7 cellular contexts compared by ENCODE assay signal in genomic region chr4:26861434-26862186, GRCh38.
DNase-seq lines count a peak whose midpoint lies in the region; ATAC-seq lines count a peak whose summit lies in the region.

No MANE protein-coding gene starts in this region.

- peak overlapping the region; percentile 98 for H3K27ac Mint-ChIP-seq in central memory CD8-positive, alpha-beta T cell (ENCODE audit: low read depth)

- peak overlapping the region; percentile 98 for H3K4me3 Mint-ChIP-seq in central memory CD8-positive, alpha-beta T cell

- ATAC-seq in GM18520 (IDR thresholded peaks at IDR 0.05; ENCODE audit: unreplicated experiment) (peak; percentile 14), HG02970 (IDR thresholded peaks at IDR 0.05; ENCODE audit: low FRiP score, unreplicated experiment) (peak; percentile 32)
- peak; percentile 35 for ATAC-seq in central memory CD8-positive, alpha-beta T cell (replicated peaks; ENCODE audit: extremely low read depth, poor library complexity, severe bottlenecking)

- no peaks in the 10 kb centered on the region for H3K27me3 Mint-ChIP-seq in central memory CD8-positive, alpha-beta T cell

- H3K4me1 Mint-ChIP-seq in central memory CD8-positive, alpha-beta T cell = peaks cover 73% of the 10 kb centered on the region

- peaks cover 18% of the 10 kb centered on the region for H3K36me3 Mint-ChIP-seq in central memory CD8-positive, alpha-beta T cell (ENCODE audit: insufficient read depth)

- DNase-seq in NCI-H2029 treated with DMSO at 0.1 percent for 48 hours (lab: John Stamatoyannopoulos, UW) (peak; percentile 45), kidney tubule cell (ENCODE audit: low spot score) (peak; percentile 73)
- DNase-seq in activated CD4-positive, CD25-positive, alpha-beta regulatory T cell (lab: John Stamatoyannopoulos, UW) = peak; percentile 36 to 55 (median 52)
- DNase-seq in central memory CD8-positive, alpha-beta T cell (ENCODE audit: low spot score in 2 of 2) = peak; percentile 55 to 70
- peak; percentile 74 to 78 for DNase-seq in stimulated activated CD4-positive, alpha-beta T cell treated with anti-CD3 and anti-CD28 coated beads, Interleukin-2, amount 100 ng/mL, for 24 hours

- H3K9me3 Mint-ChIP-seq in central memory CD8-positive, alpha-beta T cell = no peaks in the 10 kb centered on the region

Comparison
In these comparisons a context has a peak if more than half of its experiments do, and no peak if none do; other contexts are left out.
1. Peak in every context shown above with its lines: DNase-seq and ATAC-seq.